Comparison of ENCODE assay signal across 9 cellular contexts in genomic region chr2:215793747-215794595, GRCh38.
DNase-seq lines count a peak whose midpoint lies in the region; ATAC-seq and TF ChIP-seq lines count a peak whose summit lies in the region.
"Had no signal": no experiment of that assay in that cellular context is flagged by ENCODE, and none has a peak within 500 bp of the region (broad histone marks: within the 10 kb centered on the region; RNA-seq: fewer than 3 reads in every experiment).

No MANE protein-coding gene starts in this region.

- H3K4me1 ChIP-seq in spleen: peaks cover 0 to 37% (median 2%) of the 10 kb centered on the region in 6 donors

- WGBS in spleen, 5 donors: 51 to 63% (median 53%) methylated on average over 3 of the region's 3 CpGs

- H3K9me3 ChIP-seq in spleen: no peaks in the 10 kb centered on the region

- H3K4me3 ChIP-seq in fibroblast of mammary gland (ENCODE audit: control insufficient read depth, low read depth, low read length) (no peak overlapping the region), spleen (no peak overlapping the region)

- peak; percentile 66 for ATAC-seq in GM18511 (IDR thresholded peaks at IDR 0.05; ENCODE audit: unreplicated experiment)
- ATAC-seq in HG03095 (IDR thresholded peaks at IDR 0.05; ENCODE audit: unreplicated experiment): peak; percentile 54

- H3K27ac ChIP-seq in spleen: peak overlapping the region in 2 of 8 donors; percentile 51 to 55

- DNase-seq in SIG-M5 treated with dmso at 0.1 percent for 504 hours (lab: John Stamatoyannopoulos, UW; ENCODE audit: unreplicated experiment): peak; percentile 97
- peak; percentile 99 for DNase-seq in fibroblast of mammary gland (ENCODE audit: low read depth)
- peak; percentile 99 for DNase-seq in renal cortical epithelial cell (ENCODE audit: low read depth)
- no peak for DNase-seq in ecto neural progenitor cell (ENCODE audit: low spot score)
- no peak for DNase-seq in SW 1271 (lab: John Stamatoyannopoulos, UW)
- no peak for DNase-seq in spleen
- DNase-seq: activated B cell treated with CpG ODN at 0.5 μM for 24 hours had no signal

- intact Hi-C loops in spleen (cut with DNase I; ENCODE audit: low total_unique reads): no loop called here

- no peak for TF ChIP-seq CTCF in fibroblast of mammary gland (conservative IDR thresholded peaks at IDR 0.05; ENCODE audit: control insufficient read depth, insufficient read depth, low read depth, low read length)
- no peak for TF ChIP-seq CTCF in spleen (IDR thresholded peaks at IDR 0.05 in 8 of 11, conservative IDR thresholded peaks at IDR 0.05 in 3 of 11)

- TF ChIP-seq POLR2A in spleen (IDR thresholded peaks at IDR 0.05): no peak

- no peaks in the 10 kb centered on the region for H3K36me3 ChIP-seq in spleen

- no peaks in the 10 kb centered on the region for H3K27me3 ChIP-seq in spleen (replicated peaks in 1 of 7)

Comparison
In these comparisons a context has a peak if more than half of its experiments do, and no peak if none do; other contexts are left out.
1. DNase-seq: peak in SIG-M5 treated with dmso at 0.1 percent for 504 hours (single experiment), fibroblast of mammary gland (single experiment) and renal cortical epithelial cell (single experiment); none in ecto neural progenitor cell (single experiment), SW 1271 (0 of 2) and spleen (single experiment).